Comparison of ENCODE assay signal across 16 cellular contexts in the genomic region with DNA sequence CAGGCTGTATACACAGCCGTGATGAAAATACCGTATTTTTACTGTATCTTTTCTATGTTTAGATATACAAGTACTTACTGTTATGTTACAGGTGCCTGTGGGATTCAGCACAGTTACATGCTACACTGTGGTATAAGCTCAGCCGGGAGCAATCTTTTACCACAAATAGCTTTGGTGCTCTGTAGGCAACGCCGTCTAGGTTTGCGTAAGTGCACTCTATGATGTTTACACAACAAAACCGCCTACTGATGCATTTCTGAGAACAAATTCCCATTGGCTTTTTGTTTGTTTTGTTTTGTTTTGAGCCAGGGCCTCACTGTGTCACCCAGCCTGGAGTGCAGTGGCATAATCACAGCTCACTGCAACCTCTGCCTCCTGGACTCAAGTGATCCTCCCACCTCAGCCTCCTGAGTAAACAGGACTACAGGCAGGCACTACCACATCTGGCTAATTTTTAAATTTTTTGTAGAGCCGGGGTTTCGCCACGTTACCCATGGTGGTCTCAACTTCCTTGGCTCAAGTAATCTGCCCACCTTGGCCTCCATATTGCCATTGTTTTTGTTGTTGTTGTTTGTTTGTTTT.
"Had no signal": no experiment of that assay in that cellular context is flagged by ENCODE, and none has a peak within 500 bp of the region (broad histone marks: within the 10 kb centered on the region; RNA-seq: fewer than 3 reads in every experiment).

No MANE protein-coding gene starts in this region.

- H3K27me3 Mint-ChIP-seq: activated CD4-positive, alpha-beta T cell treated with anti-CD3 and anti-CD28 coated beads for 36 hours; activated naive CD8-positive, alpha-beta T cell treated with anti-CD3 and anti-CD28 coated beads for 36 hours had no signal

- H3K4me1 Mint-ChIP-seq: activated CD4-positive, alpha-beta T cell treated with anti-CD3 and anti-CD28 coated beads for 36 hours; activated naive CD8-positive, alpha-beta T cell treated with anti-CD3 and anti-CD28 coated beads for 36 hours; natural killer cell; stimulated activated effector memory CD8-positive, alpha-beta T cell treated with anti-CD3 and anti-CD28 coated beads, Interleukin-12 subunit alpha, Interleukin-12 subunit beta, amount 100 ng/mL, for 72 hours had no signal

- ATAC-seq: activated CD4-positive, alpha-beta T cell treated with anti-CD3 and anti-CD28 coated beads for 36 hours; gastroesophageal sphincter; heart left ventricle; natural killer cell; pancreas; sciatic nerve; stimulated activated effector memory CD8-positive, alpha-beta T cell treated with anti-CD3 and anti-CD28 coated beads, Interleukin-12 subunit alpha, Interleukin-12 subunit beta, amount 100 ng/mL, for 72 hours had no signal

- H3K4me3 Mint-ChIP-seq: activated CD4-positive, alpha-beta T cell treated with anti-CD3 and anti-CD28 coated beads for 36 hours; activated naive CD8-positive, alpha-beta T cell treated with anti-CD3 and anti-CD28 coated beads for 36 hours; natural killer cell; stimulated activated effector memory CD8-positive, alpha-beta T cell treated with anti-CD3 and anti-CD28 coated beads, Interleukin-12 subunit alpha, Interleukin-12 subunit beta, amount 100 ng/mL, for 72 hours; T-helper 2 cell treated with Interferon-gamma antibody and Interleukin-4, amounts not matched to agents 5 μg/mL and 100 μg/mL, for 36 hours had no signal

- H3K27ac Mint-ChIP-seq: activated CD4-positive, alpha-beta T cell treated with anti-CD3 and anti-CD28 coated beads for 36 hours; activated naive CD8-positive, alpha-beta T cell treated with anti-CD3 and anti-CD28 coated beads for 36 hours; natural killer cell; stimulated activated effector memory CD8-positive, alpha-beta T cell treated with anti-CD3 and anti-CD28 coated beads, Interleukin-12 subunit alpha, Interleukin-12 subunit beta, amount 100 ng/mL, for 72 hours; T-helper 2 cell treated with Interferon-gamma antibody and Interleukin-4, amounts not matched to agents 5 μg/mL and 100 μg/mL, for 36 hours had no signal

- H3K9me3 Mint-ChIP-seq: activated naive CD8-positive, alpha-beta T cell treated with anti-CD3 and anti-CD28 coated beads for 36 hours; natural killer cell; stimulated activated effector memory CD8-positive, alpha-beta T cell treated with anti-CD3 and anti-CD28 coated beads, Interleukin-12 subunit alpha, Interleukin-12 subunit beta, amount 100 ng/mL, for 72 hours; T-helper 2 cell treated with Interferon-gamma antibody and Interleukin-4, amounts not matched to agents 5 μg/mL and 100 μg/mL, for 36 hours had no signal

- DNase-seq: activated CD4-positive, alpha-beta T cell treated with anti-CD3 and anti-CD28 coated beads for 36 hours; activated CD4-positive, alpha-beta T cell treated with anti-CD3 and anti-CD28 coated beads, Interleukin-2, amount 50 U/mL, for 48 hours; activated naive CD4-positive, alpha-beta T cell; activated naive CD8-positive, alpha-beta T cell treated with anti-CD3 and anti-CD28 coated beads for 36 hours; amniotic stem cell; effector CD4-positive, alpha-beta T cell; heart left ventricle; natural killer cell; pancreas; stimulated activated CD4-positive, alpha-beta T cell treated with anti-CD3 and anti-CD28 coated beads, Interleukin-4, amount 100 ng/mL, for 24 hours; stomach; trophoblast cell had no signal

- H3K36me3 Mint-ChIP-seq: activated naive CD8-positive, alpha-beta T cell treated with anti-CD3 and anti-CD28 coated beads for 36 hours; natural killer cell; stimulated activated effector memory CD8-positive, alpha-beta T cell treated with anti-CD3 and anti-CD28 coated beads, Interleukin-12 subunit alpha, Interleukin-12 subunit beta, amount 100 ng/mL, for 72 hours had no signal
